In the genomic region with DNA sequence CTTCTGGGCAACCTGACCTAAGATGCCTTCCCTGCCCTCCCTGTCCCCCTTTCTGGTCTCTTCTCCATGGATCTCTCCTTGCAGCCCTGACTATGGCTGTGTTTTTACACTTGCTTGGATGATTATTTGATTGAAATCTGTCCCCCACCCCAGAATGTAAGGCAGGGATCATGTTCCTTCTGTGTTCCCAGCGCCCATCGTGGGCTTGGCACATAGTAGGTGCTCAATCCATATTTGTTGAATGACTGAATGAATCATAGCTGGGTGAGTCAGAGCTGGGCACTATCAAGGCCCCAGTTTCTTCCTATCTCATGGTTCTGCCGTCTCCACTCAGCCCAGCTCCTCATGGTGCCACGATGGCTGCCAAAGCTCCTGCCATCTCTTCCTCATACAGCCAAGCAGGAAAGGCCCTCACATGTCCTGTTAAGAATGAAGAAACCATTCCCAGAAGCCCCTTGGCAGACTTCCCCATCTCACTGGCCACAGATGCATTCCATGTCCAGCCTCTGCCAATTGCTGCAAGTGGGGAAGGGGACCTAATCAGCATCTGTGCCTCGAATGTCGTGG, we compare ENCODE assay signal across 27 cellular contexts. TPM values are rescaled to one million over a fixed set of nuclear protein-coding genes. Genes with fewer than 3 reads are reported as not detected.
DNase-seq lines count a peak whose midpoint lies in the region; ATAC-seq and TF ChIP-seq lines count a peak whose summit lies in the region.
"Had no signal": no experiment of that assay in that cellular context is flagged by ENCODE, and none has a peak within 500 bp of the region (broad histone marks: within the 10 kb centered on the region; RNA-seq: fewer than 3 reads in every experiment).

No MANE protein-coding gene starts in this region.

- no TSS peak for BruUV-seq in IMR-90 (replicated peaks; lab: Mats Ljungman, UMichigan)

- TF ChIP-seq CTCF in IMR-90 (conservative IDR thresholded peaks at IDR 0.05; ENCODE audit: low read depth, low read length): no peak
- TF ChIP-seq CTCF in cardiac fibroblast (IDR thresholded peaks at IDR 0.05; ENCODE audit: low read depth, low read length): no peak
- no peak for TF ChIP-seq CTCF in nephron progenitor cell (IDR thresholded peaks at IDR 0.05)
- no peak for TF ChIP-seq CTCF in thyroid gland (IDR thresholded peaks at IDR 0.05)
- no peak for TF ChIP-seq CTCF in dorsolateral prefrontal cortex (IDR thresholded peaks at IDR 0.05 in 54 of 56, conservative IDR thresholded peaks at IDR 0.05 in 2 of 56; ENCODE audit: low read depth in 1 of 56, partially characterized antibody in 56 of 56)

- H2BK120ac ChIP-seq in IMR-90 (ENCODE audit: low read depth, low read length): peak overlapping the region; percentile 42; the same call in 1 of the 2 replicates

- H4K8ac ChIP-seq in IMR-90 (ENCODE audit: low read depth in 2 of 2, low read length in 2 of 2): no peak overlapping the region

- H3K4me2 ChIP-seq in IMR-90 (ENCODE audit: low read depth, low read length): no peak overlapping the region

- peaks cover 7% of the 10 kb centered on the region for H3K9me1 ChIP-seq in IMR-90 (ENCODE audit: insufficient read depth, low read length)

- DNase-seq in IMR-90: no peak
- peak; percentile 32 to 41 for DNase-seq in cardiac fibroblast (ENCODE audit: low read depth in 2 of 2)
- DNase-seq in nephron progenitor cell: no peak
- no peak for DNase-seq in thyroid gland
- no peak for DNase-seq in dorsolateral prefrontal cortex
- DNase-seq: activated CD4-positive, alpha-beta T cell treated with anti-CD3 and anti-CD28 coated beads for 36 hours; activated CD8-positive, alpha-beta T cell treated with anti-CD3 and anti-CD28 coated beads, Interleukin-2, amount 10 ng/mL, durations not matched to agents 7 days and 5 days; activated naive CD4-positive, alpha-beta T cell treated with anti-CD3 and anti-CD28 coated beads, Interleukin-2, amount 50 U/mL, for 16 hours; amniotic stem cell; brain microvascular endothelial cell; C1 segment of cervical spinal cord; COR-L47; glutamatergic neuron; KBM-7; left ventricle myocardium inferior; NCI-H1105 treated with DMSO at 0.1 percent for 48 hours; NCI-H187 treated with DMSO at 0.1 percent for 48 hours; NCI-H510A; nucleus accumbens; SJCRH30; stimulated activated CD4-positive, alpha-beta T cell treated with anti-CD3 and anti-CD28 coated beads, Interleukin-15, amount 100 ng/mL, for 24 hours; stimulated activated naive CD4-positive, alpha-beta T cell; T-helper 9 cell had no signal

- H3K79me1 ChIP-seq in IMR-90 (ENCODE audit: low read depth in 1 of 2, low read length in 2 of 2): peaks cover 0 to 6% of the 10 kb centered on the region in 2 experiments; a peak in 2 of 4 replicates

- H4K20me1 ChIP-seq in IMR-90 (ENCODE audit: insufficient read depth, low read length): no peaks in the 10 kb centered on the region

- no peaks in the 10 kb centered on the region for H3K36me3 Mint-ChIP-seq in nephron progenitor cell (ENCODE audit: low read depth)

- no peak overlapping the region for H2BK15ac ChIP-seq in IMR-90 (ENCODE audit: low read depth, low read length)

- no peak overlapping the region for H4K5ac ChIP-seq in IMR-90 (ENCODE audit: low read depth, low read length)

- no peak overlapping the region for H3K18ac ChIP-seq in IMR-90 (ENCODE audit: low read depth, low read length)

- in situ Hi-C loops in IMR-90 (cut with MboI; ENCODE audit: low sequenced_read_pairs): no loop called here

- H2AK9ac ChIP-seq in IMR-90 (replicated peaks; ENCODE audit: low read depth, low read length, poor library complexity): no peak overlapping the region

- H3K9me3 ChIP-seq in IMR-90 (ENCODE audit: control insufficient read depth, insufficient read depth, low read length): peaks cover 6% of the 10 kb centered on the region; the same call in 1 of the 2 replicates
- H3K9me3 ChIP-seq in thyroid gland: no peaks in the 10 kb centered on the region
- H3K9me3 ChIP-seq: SJCRH30, thoracic aorta had no signal

- no peak for ATAC-seq in IMR-90 (ENCODE audit: low read depth)
- no peak for ATAC-seq in HG03045 (IDR thresholded peaks at IDR 0.05; ENCODE audit: unreplicated experiment)
- no peak for ATAC-seq in GM18870 (IDR thresholded peaks at IDR 0.05; ENCODE audit: unreplicated experiment)
- ATAC-seq: activated CD4-positive, alpha-beta T cell treated with anti-CD3 and anti-CD28 coated beads for 36 hours; activated CD8-positive, alpha-beta T cell treated with anti-CD3 and anti-CD28 coated beads, Interleukin-2, amount 10 ng/mL, durations not matched to agents 7 days and 5 days; activated T-helper 17 cell treated with anti-CD3 and anti-CD28 coated beads, Interleukin-2, amount 50 U/mL, for 72 hours had no signal

- no peak overlapping the region for H3K56ac ChIP-seq in IMR-90 (ENCODE audit: extremely low read depth, insufficient read depth, low read length)

- 100% methylated on average over 1 of the region's 6 CpGs; no CpG with 5 or more reads in 1 of the 2 experiments for WGBS in IMR-90 (ENCODE audit: extremely low coverage in 2 of 2, insufficient read length in 1 of 2), 2 experiments
- WGBS in thyroid gland, 2 donors: 78 to 88% methylated on average over 6 of the region's 6 CpGs

- peaks cover 9% of the 10 kb centered on the region for H3K27me3 Mint-ChIP-seq in nephron progenitor cell (ENCODE audit: low read depth, poor library complexity)
- H3K27me3 Mint-ChIP-seq: activated CD4-positive, alpha-beta T cell treated with anti-CD3 and anti-CD28 coated beads for 36 hours had no signal

- H4K91ac ChIP-seq in IMR-90 (ENCODE audit: insufficient read depth, low read depth, low read length): no peak overlapping the region

- H2BK20ac ChIP-seq in IMR-90 (ENCODE audit: low read depth, low read length): no peak overlapping the region

- no peak for TF ChIP-seq POLR2A in IMR-90 (IDR thresholded peaks at IDR 0.05; ENCODE audit: low read depth, low read length)
- TF ChIP-seq POLR2A in thyroid gland (IDR thresholded peaks at IDR 0.05): no peak

- CTCF ChIA-PET in IMR-90 (lab: Yijun Ruan, JAX): no interaction called here

- H3K23ac ChIP-seq in IMR-90 (ENCODE audit: low read depth, low read length): peak overlapping the region; percentile 53; the same call in 1 of the 2 replicates

- intact Hi-C loops in IMR-90 (cut with micrococcal nuclease) (no loop called here), thyroid gland (cut with DNase I) (no loop called here), dorsolateral prefrontal cortex (cut with DNase I) (no loop called here)

- H2AK5ac ChIP-seq in IMR-90 (ENCODE audit: low read depth, low read length): peak overlapping the region; percentile 93

- H3K27me3 ChIP-seq in IMR-90 (ENCODE audit: control insufficient read depth, insufficient read depth, low read length): no peaks in the 10 kb centered on the region; the same call in 1 of the 2 replicates
- no peaks in the 10 kb centered on the region for H3K27me3 ChIP-seq in thyroid gland
- H3K27me3 ChIP-seq in dorsolateral prefrontal cortex: no peaks in the 10 kb centered on the region
- H3K27me3 ChIP-seq: brain microvascular endothelial cell had no signal

- H2BK5ac ChIP-seq in IMR-90 (ENCODE audit: low read depth, low read length, poor library complexity, severe bottlenecking): no peak overlapping the region

- H3K27ac ChIP-seq in IMR-90 (ENCODE audit: insufficient read depth, low read length) (no peak overlapping the region), thyroid gland (peak overlapping the region in 2 of 3 donors; percentile 11 to 25), dorsolateral prefrontal cortex (no peak overlapping the region)
- H3K27ac ChIP-seq: brain microvascular endothelial cell, left ventricle myocardium inferior, SJCRH30, thoracic aorta had no signal

- H3K4ac ChIP-seq in IMR-90 (ENCODE audit: low read depth, low read length): peak overlapping the region; percentile 37; the same call in 1 of the 2 replicates

- H3K9me3 Mint-ChIP-seq in nephron progenitor cell: no peaks in the 10 kb centered on the region
- H3K9me3 Mint-ChIP-seq: activated T-helper 17 cell treated with anti-CD3 and anti-CD28 coated beads, Interleukin-2, amount 50 U/mL, for 72 hours had no signal

- H3K4me3 ChIP-seq in IMR-90 (ENCODE audit: insufficient read depth, low read depth, low read length): no peak overlapping the region
- H3K4me3 ChIP-seq in cardiac fibroblast (replicated peaks in 1 of 2; ENCODE audit: low read depth in 2 of 2, low read length in 2 of 2): no peak overlapping the region
- H3K4me3 ChIP-seq in thyroid gland (replicated peaks in 1 of 3): no peak overlapping the region
- H3K4me3 ChIP-seq in dorsolateral prefrontal cortex: no peak overlapping the region
- H3K4me3 ChIP-seq: left ventricle myocardium inferior, SJCRH30, thoracic aorta had no signal

- peak overlapping the region; percentile 66 for H3K27ac Mint-ChIP-seq in nephron progenitor cell
- H3K27ac Mint-ChIP-seq: activated CD4-positive, alpha-beta T cell treated with anti-CD3 and anti-CD28 coated beads for 36 hours; activated CD8-positive, alpha-beta T cell treated with anti-CD3 and anti-CD28 coated beads, Interleukin-2, amount 10 ng/mL, durations not matched to agents 7 days and 5 days had no signal

- dilution Hi-C loops in IMR-90 (cut with HindIII; ENCODE audit: low sequenced_read_pairs, unreplicated experiment): no loop called here

- H3K4me1 Mint-ChIP-seq in nephron progenitor cell: peaks cover 65% of the 10 kb centered on the region
- H3K4me1 Mint-ChIP-seq: activated CD4-positive, alpha-beta T cell treated with anti-CD3 and anti-CD28 coated beads for 36 hours; activated T-helper 17 cell treated with anti-CD3 and anti-CD28 coated beads, Interleukin-2, amount 50 U/mL, for 72 hours had no signal

- no peak overlapping the region for H3K9ac ChIP-seq in IMR-90 (ENCODE audit: low read depth, low read length)

- H3K4me1 ChIP-seq in IMR-90 (ENCODE audit: control insufficient read depth, insufficient read depth, low read length) (peaks cover 10% of the 10 kb centered on the region), thyroid gland (peaks cover 3 to 16% of the 10 kb centered on the region in 2 donors)

- no peak for TF ChIP-seq RAD21 in IMR-90 (IDR thresholded peaks at IDR 0.05; ENCODE audit: low read length)

- H3K36me3 ChIP-seq in IMR-90 (ENCODE audit: control insufficient read depth, insufficient read depth, low read length) (no peaks in the 10 kb centered on the region), thyroid gland (no peaks in the 10 kb centered on the region)
- H3K36me3 ChIP-seq: brain microvascular endothelial cell, left ventricle myocardium inferior, SJCRH30, thoracic aorta had no signal

- H2AFZ ChIP-seq in IMR-90 (replicated peaks; ENCODE audit: low read length, poor library complexity): peak overlapping the region; percentile 34

- peak overlapping the region; percentile 61; the same call in 1 of the 2 replicates for H3K14ac ChIP-seq in IMR-90 (replicated peaks; ENCODE audit: low read depth, low read length)

- POLR2A ChIA-PET in IMR-90 (lab: Charles Lee; ENCODE audit: unreplicated experiment): no interaction called here

- H3K4me3 Mint-ChIP-seq in nephron progenitor cell: peak overlapping the region; percentile 30
- H3K4me3 Mint-ChIP-seq: activated CD4-positive, alpha-beta T cell treated with anti-CD3 and anti-CD28 coated beads for 36 hours; activated CD8-positive, alpha-beta T cell treated with anti-CD3 and anti-CD28 coated beads, Interleukin-2, amount 10 ng/mL, durations not matched to agents 7 days and 5 days; activated T-helper 17 cell treated with anti-CD3 and anti-CD28 coated beads, Interleukin-2, amount 50 U/mL, for 72 hours had no signal

RNA-seq across cellular contexts. Expression of a gene that starts 29.0 kb away (rescaled TPM):
- total RNA-seq in IMR-90 (2012; rRNA removed) (3.4 and 6.9 TPM in 2 replicates), thyroid gland (100 to 1,000 TPM in 3 of 4 donors, 10 to 100 TPM in 1; 61.7 to 132 (median 104) TPM), dorsolateral prefrontal cortex (100 to 1,000 TPM in 1 of 120 experiments, 10 to 100 TPM in 119; 14.0 to 106 (median 35.0) TPM)
- polyA plus RNA-seq in IMR-90 (2012; rRNA removed): 17.4 and 33.6 TPM in 2 replicates
- polyA plus RNA-seq in IMR-90 (2012; cell fraction: cytosol; rRNA removed): 18.5 and 103 TPM in 2 replicates
- 98.3 and 167 TPM in 2 replicates for polyA plus RNA-seq in IMR-90 (2012; cell fraction: nucleus; rRNA removed; ENCODE audit: low replicate concordance)

Comparison
In these comparisons a context has a peak if more than half of its experiments do, and no peak if none do; other contexts are left out.
1. DNase-seq: peak in cardiac fibroblast (2 of 2); none in IMR-90 (single experiment), nephron progenitor cell (single experiment), thyroid gland (0 of 2) and dorsolateral prefrontal cortex (0 of 10).
2. H3K27ac ChIP-seq: peak in thyroid gland (2 of 3); none in IMR-90 (single experiment) and dorsolateral prefrontal cortex (0 of 59).